8 cellular contexts compared by ENCODE assay signal in genomic region chr3:159882784-159883779, GRCh38. TPM values are rescaled to one million over a fixed set of nuclear protein-coding genes. Genes with fewer than 3 reads are reported as not detected.
A peak's percentile ranks its signal among the peaks of the same experiment; 100 is the strongest.
DNase-seq lines count a peak whose midpoint lies in the region; ATAC-seq and TF ChIP-seq lines count a peak whose summit lies in the region.

No MANE protein-coding gene starts in this region.

- H3K27ac ChIP-seq in epithelial cell of prostate (peak overlapping the region; percentile 93), vagina (no peak overlapping the region)

- TF ChIP-seq POLR2A in vagina (IDR thresholded peaks at IDR 0.05), result no peak

- TF ChIP-seq CTCF in GM10266 (IDR thresholded peaks at IDR 0.05; ENCODE audit: control insufficient read depth, insufficient read depth, low read depth, missing control alignments) (no peak), vagina (IDR thresholded peaks at IDR 0.05) (no peak)

- H3K4me3 ChIP-seq in vagina, result no peak overlapping the region

- no peaks in the 10 kb centered on the region for H3K9me3 ChIP-seq in vagina

- no peak for ATAC-seq in HG02973 (IDR thresholded peaks at IDR 0.05; ENCODE audit: unreplicated experiment)

- no peaks in the 10 kb centered on the region for H3K36me3 ChIP-seq in vagina

- no peaks in the 10 kb centered on the region for H3K27me3 ChIP-seq in vagina

- H3K4me1 ChIP-seq in vagina, result peaks cover 33% of the 10 kb centered on the region

- intact Hi-C loops in vagina (cut with DNase I), result no loop called here

- DNase-seq in EL (peak; percentile 83), NCI-H510A treated with DMSO at 0.1 percent for 48 hours (lab: John Stamatoyannopoulos, UW) (peak; percentile 65), epithelial cell of prostate (ENCODE audit: low read depth, low spot score) (no peak), pons (ENCODE audit: low spot score) (peak; percentile 54), GM10266 (ENCODE audit: extremely low spot score) (no peak), vagina (ENCODE audit: extremely low spot score in 2 of 2) (no peak)
- no peak for DNase-seq in effector CD8-positive, alpha-beta T cell (lab: John Stamatoyannopoulos, UW)

RNA-seq across cellular contexts. Expression of gene SCHIP1, which starts 43.4 kb away (rescaled TPM):
- total RNA-seq in vagina, result 17.7 TPM

Comparison
In these comparisons a context has a peak if more than half of its experiments do, and no peak if none do; other contexts are left out.
1. DNase-seq: peak in EL (single experiment), NCI-H510A treated with DMSO at 0.1 percent for 48 hours (single experiment) and pons (single experiment); none in epithelial cell of prostate (single experiment), GM10266 (single experiment), effector CD8-positive, alpha-beta T cell (single experiment) and vagina (0 of 2).